ENCODE assay signal across 26 cellular contexts in genomic region chr5:115194671-115195070, GRCh38. TPM values are rescaled to one million over a fixed set of nuclear protein-coding genes. Genes with fewer than 3 reads are reported as not detected.
DNase-seq lines count a peak whose midpoint lies in the region; ATAC-seq, FAIRE-seq and TF ChIP-seq lines count a peak whose summit lies in the region.
"Had no signal": no experiment of that assay in that cellular context is flagged by ENCODE, and none has a peak within 500 bp of the region (broad histone marks: within the 10 kb centered on the region; RNA-seq: fewer than 3 reads in every experiment).

No MANE protein-coding gene starts in this region.

- H3K36me3 Mint-ChIP-seq in activated CD8-positive, alpha-beta memory T cell treated with anti-CD3 and anti-CD28 coated beads, Interleukin-2, amount 10 ng/mL, durations not matched to agents 7 days and 5 days, result no peaks in the 10 kb centered on the region

- no peaks in the 10 kb centered on the region for H3K9me3 ChIP-seq in small intestine (ENCODE audit: control insufficient read depth, low read depth)
- H3K9me3 ChIP-seq: upper lobe of left lung had no signal

- no peak overlapping the region for H3K27ac Mint-ChIP-seq in activated CD8-positive, alpha-beta memory T cell treated with anti-CD3 and anti-CD28 coated beads, Interleukin-2, amount 10 ng/mL, durations not matched to agents 7 days and 5 days
- H3K27ac Mint-ChIP-seq: memory B cell; progenitor cell of endocrine pancreas; stimulated activated naive CD8-positive, alpha-beta T cell treated with anti-CD3 and anti-CD28 coated beads, Interleukin-15, Interleukin-2, amounts not matched to agents 100 ng/mL and 50 ng/mL, for 24 hours; T-helper 17 cell had no signal

- peaks cover 0 to 5% of the 10 kb centered on the region in 2 donors for H3K4me1 ChIP-seq in small intestine (ENCODE audit: control insufficient read depth in 2 of 2, insufficient read depth in 1 of 2, low read depth in 1 of 2, low read length in 1 of 2)
- H3K4me1 ChIP-seq: BLaER1 treated with 17β-estradiol and CSF1 and Interleukin-3, amounts not matched to agents 10 nM and 100 nM; foreskin keratinocyte; upper lobe of left lung had no signal

- peak; percentile 41 for FAIRE-seq in small intestine (lab: Jason Lieb, UNC)

- DNase-seq in GM04503 (ENCODE audit: low read depth), result peak; percentile 20
- peak; percentile 26 for DNase-seq in SW480 (ENCODE audit: low spot score)
- DNase-seq in foreskin fibroblast, result peak; percentile 14 to 72
- peak; percentile 98 for DNase-seq in small intestine
- no peak for DNase-seq in H7
- no peak for DNase-seq in GM19240 (ENCODE audit: insufficient read length, low spot score)
- no peak for DNase-seq in activated CD8-positive, alpha-beta memory T cell treated with anti-CD3 and anti-CD28 coated beads, Interleukin-2, amount 10 ng/mL, durations not matched to agents 7 days and 5 days
- DNase-seq: activated naive CD4-positive, alpha-beta T cell treated with Interleukin-2 at 50 U/mL for 16 hours; activated T-cell treated with anti-CD3 and anti-CD28 coated beads for 4 hours; aorta; foreskin keratinocyte; hippocampal formation; islet precursor cell; KBM-7; NCI-H1048; NCI-H524 treated with DMSO at 0.1 percent for 48 hours; T-helper 17 cell; upper lobe of left lung had no signal

- H3K27ac ChIP-seq in small intestine (ENCODE audit: low read depth in 1 of 2, low read length in 1 of 2), result peak overlapping the region; percentile 1 to 41
- H3K27ac ChIP-seq: BLaER1 treated with 17β-estradiol and CSF1 and Interleukin-3, amounts not matched to agents 10 nM and 100 nM; foreskin keratinocyte; upper lobe of left lung; VCaP had no signal

- no peaks in the 10 kb centered on the region for H3K36me3 ChIP-seq in small intestine (ENCODE audit: control insufficient read depth in 2 of 2, insufficient read depth in 2 of 2, low read length in 2 of 2)
- H3K36me3 ChIP-seq in H7 (replicated peaks; ENCODE audit: control insufficient read depth, insufficient read depth, low read length), result no peaks in the 10 kb centered on the region
- H3K36me3 ChIP-seq: BLaER1 treated with 17β-estradiol and CSF1 and Interleukin-3, amounts not matched to agents 10 nM and 100 nM; upper lobe of left lung had no signal

- TF ChIP-seq CTCF in foreskin fibroblast (IDR thresholded peaks at IDR 0.05; ENCODE audit: low read depth, low read length), result no peak

- H3K27me3 ChIP-seq in small intestine (ENCODE audit: control insufficient read depth in 2 of 2, insufficient read depth in 2 of 2, low read length in 2 of 2) (no peaks in the 10 kb centered on the region), H7 (ENCODE audit: control insufficient read depth, insufficient read depth, low read length) (no peaks in the 10 kb centered on the region)
- H3K27me3 ChIP-seq: BLaER1 treated with 17β-estradiol and CSF1 and Interleukin-3, amounts not matched to agents 10 nM and 100 nM; foreskin keratinocyte; upper lobe of left lung had no signal

- peaks cover 19% of the 10 kb centered on the region for H3K27me3 Mint-ChIP-seq in activated CD8-positive, alpha-beta memory T cell treated with anti-CD3 and anti-CD28 coated beads, Interleukin-2, amount 10 ng/mL, durations not matched to agents 7 days and 5 days
- H3K27me3 Mint-ChIP-seq: memory B cell; stimulated activated naive CD8-positive, alpha-beta T cell treated with anti-CD3 and anti-CD28 coated beads, Interleukin-15, Interleukin-2, amounts not matched to agents 100 ng/mL and 50 ng/mL, for 24 hours had no signal

- CTCF ChIA-PET in activated CD8-positive, alpha-beta memory T cell treated with anti-CD3 and anti-CD28 coated beads, Interleukin-2, amount 10 ng/mL, durations not matched to agents 7 days and 5 days (lab: Charles Lee), result no interaction called here

- 12 to 63% (median 38%) methylated on average over 2 of the region's 2 CpGs for WGBS in small intestine, 3 donors

- H3K4me3 Mint-ChIP-seq in activated CD8-positive, alpha-beta memory T cell treated with anti-CD3 and anti-CD28 coated beads, Interleukin-2, amount 10 ng/mL, durations not matched to agents 7 days and 5 days, result no peak overlapping the region
- H3K4me3 Mint-ChIP-seq: memory B cell; neural crest cell; stimulated activated naive CD8-positive, alpha-beta T cell treated with anti-CD3 and anti-CD28 coated beads, Interleukin-15, Interleukin-2, amounts not matched to agents 100 ng/mL and 50 ng/mL, for 24 hours; T-helper 17 cell had no signal

- ATAC-seq in HG02885 (IDR thresholded peaks at IDR 0.05; ENCODE audit: poor library complexity, unreplicated experiment), result no peak
- ATAC-seq in activated CD8-positive, alpha-beta memory T cell treated with anti-CD3 and anti-CD28 coated beads, Interleukin-2, amount 10 ng/mL, durations not matched to agents 7 days and 5 days, result no peak
- ATAC-seq: foreskin keratinocyte, Right ventricle myocardium inferior, T-helper 17 cell had no signal

- H3K4me3 ChIP-seq in foreskin fibroblast (ENCODE audit: low read depth in 1 of 2, low read length in 2 of 2), result no peak overlapping the region
- no peak overlapping the region for H3K4me3 ChIP-seq in small intestine (ENCODE audit: low read depth in 1 of 2, low read length in 2 of 2)
- no peak overlapping the region for H3K4me3 ChIP-seq in H7 (ENCODE audit: insufficient read depth, low read depth, low read length)
- H3K4me3 ChIP-seq: BLaER1 treated with 17β-estradiol and CSF1 and Interleukin-3, amounts not matched to agents 10 nM and 100 nM; upper lobe of left lung had no signal

- no peaks in the 10 kb centered on the region for H3K4me1 Mint-ChIP-seq in activated CD8-positive, alpha-beta memory T cell treated with anti-CD3 and anti-CD28 coated beads, Interleukin-2, amount 10 ng/mL, durations not matched to agents 7 days and 5 days
- H3K4me1 Mint-ChIP-seq: memory B cell, neural crest cell, T-helper 17 cell had no signal

- H3K9me3 Mint-ChIP-seq in activated CD8-positive, alpha-beta memory T cell treated with anti-CD3 and anti-CD28 coated beads, Interleukin-2, amount 10 ng/mL, durations not matched to agents 7 days and 5 days (ENCODE audit: low read depth), result no peaks in the 10 kb centered on the region
- H3K9me3 Mint-ChIP-seq: neural crest cell had no signal

RNA-seq across cellular contexts. Expression of gene TRIM36, which starts 25.0 kb away (rescaled TPM):
- polyA plus RNA-seq in small intestine, result 10 to 100 TPM in 2 of 3 donors, 1 to 10 TPM in 1; 7.4 to 22.1 (median 13.5) TPM
- 10.5 and 11.7 TPM in 2 replicates for total RNA-seq in H7 (2014; rRNA removed; shearing (Covaris generic))
- under 1 TPM in 1 of 2 experiments, not detected in 1; 0.29 TPM for total RNA-seq in activated CD8-positive, alpha-beta memory T cell treated with anti-CD3 and anti-CD28 coated beads, Interleukin-2, amount 10 ng/mL, durations not matched to agents 7 days and 5 days

Comparison
In these comparisons a context has a peak if more than half of its experiments do, and no peak if none do; other contexts are left out.
1. DNase-seq: peak in GM04503 (single experiment), SW480 (single experiment), foreskin fibroblast (2 of 2) and small intestine (single experiment); none in H7 (single experiment), GM19240 (single experiment) and activated CD8-positive, alpha-beta memory T cell treated with anti-CD3 and anti-CD28 coated beads, Interleukin-2, amount 10 ng/mL, durations not matched to agents 7 days and 5 days (single experiment).